Comparison of ENCODE assay signal across 9 cellular contexts in genomic region chr2:170818294-170819104, GRCh38. TPM values are rescaled to one million over a fixed set of nuclear protein-coding genes. Genes with fewer than 3 reads are reported as not detected.
DNase-seq lines count a peak whose midpoint lies in the region; ATAC-seq and TF ChIP-seq lines count a peak whose summit lies in the region.
"Had no signal": no experiment of that assay in that cellular context is flagged by ENCODE, and none has a peak within 500 bp of the region (broad histone marks: within the 10 kb centered on the region; RNA-seq: fewer than 3 reads in every experiment).

No MANE protein-coding gene starts in this region.

- POLR2A ChIA-PET in SK-N-SH (lab: Yijun Ruan, JAX): no interaction called here

- H3K36me3 Mint-ChIP-seq in T-helper 2 cell treated with Interferon-gamma antibody and Interleukin-4, amounts not matched to agents 5 μg/mL and 100 μg/mL, for 36 hours (ENCODE audit: low read depth): peaks cover 10% of the 10 kb centered on the region

- no peaks in the 10 kb centered on the region for H3K9me3 Mint-ChIP-seq in T-helper 2 cell treated with Interferon-gamma antibody and Interleukin-4, amounts not matched to agents 5 μg/mL and 100 μg/mL, for 36 hours

- CTCF ChIA-PET in SK-N-SH (lab: Yijun Ruan, JAX): interaction anchor here (0.9 to 10.8 kb wide), 6 partner anchors 14 to 583 kb away, joined by 4 to 148 read pairs (median 6); partner anchors contain the start of gene ERICH2

- no peak for ATAC-seq in SK-N-SH treated with all-trans-retinoic acid at 6 μM for 48 hours

- H3K4me1 ChIP-seq in SK-N-SH (ENCODE audit: control insufficient read depth in 1 of 2, insufficient read depth in 2 of 2, low read depth in 1 of 2, low read length in 1 of 2) (peaks cover 5 to 42% of the 10 kb centered on the region in 2 experiments; a peak in 2 of 4 replicates), fibroblast of lung (ENCODE audit: control insufficient read depth, extremely low read depth, insufficient read depth, low read length) (peaks cover 3% of the 10 kb centered on the region), smooth muscle cell (ENCODE audit: low read depth) (peaks cover 62% of the 10 kb centered on the region)

- H3K4me1 Mint-ChIP-seq in T-helper 2 cell treated with Interferon-gamma antibody and Interleukin-4, amounts not matched to agents 5 μg/mL and 100 μg/mL, for 36 hours (ENCODE audit: low read depth): peaks cover 51% of the 10 kb centered on the region

- H3K4me3 Mint-ChIP-seq in T-helper 2 cell treated with Interferon-gamma antibody and Interleukin-4, amounts not matched to agents 5 μg/mL and 100 μg/mL, for 36 hours: peak overlapping the region; percentile 87

- H3F3A ChIP-seq in SK-N-SH (replicated peaks; ENCODE audit: insufficient read depth): no peaks in the 10 kb centered on the region
- H3F3A ChIP-seq in smooth muscle cell (ENCODE audit: low read depth): no peaks in the 10 kb centered on the region

- H3K36me3 ChIP-seq in SK-N-SH (replicated peaks in 1 of 2; ENCODE audit: control insufficient read depth in 1 of 2, insufficient read depth in 2 of 2, low read length in 1 of 2) (no peaks in the 10 kb centered on the region), fibroblast of lung (ENCODE audit: control insufficient read depth, insufficient read depth, low read length) (no peaks in the 10 kb centered on the region), smooth muscle cell (ENCODE audit: low read depth) (no peaks in the 10 kb centered on the region)

- H3K9ac ChIP-seq in SK-N-SH (no peak overlapping the region), fibroblast of lung (ENCODE audit: insufficient read depth, low read length) (no peak overlapping the region), smooth muscle cell (ENCODE audit: low read depth) (no peak overlapping the region)

- TF ChIP-seq CTCF in SK-N-SH (IDR thresholded peaks at IDR 0.05) (no peak), fibroblast of lung (conservative IDR thresholded peaks at IDR 0.05 in 1 of 2, IDR thresholded peaks at IDR 0.05 in 1 of 2; ENCODE audit: low read depth in 1 of 2, low read length in 2 of 2) (no peak), smooth muscle cell (IDR thresholded peaks at IDR 0.05; ENCODE audit: borderline replicate concordance, insufficient read depth, poor library complexity, severe bottlenecking) (no peak)

- no peaks in the 10 kb centered on the region for H3K9me2 ChIP-seq in SK-N-SH

- WGBS in SK-N-SH (ENCODE audit: low lambda C conversion rate): 17% methylated on average over 36 of the region's 60 CpGs
- 3% methylated on average over 59 of the region's 60 CpGs for WGBS in smooth muscle cell (ENCODE audit: low lambda C conversion rate)

- H3K4me3 ChIP-seq in SK-N-SH (ENCODE audit: low read depth in 2 of 2, low read length in 1 of 2) (no peak overlapping the region), fibroblast of lung (replicated peaks in 1 of 4; ENCODE audit: control extremely low read depth in 1 of 4, insufficient read depth in 1 of 4, low read depth in 3 of 4, low read length in 4 of 4) (no peak overlapping the region), smooth muscle cell (peak overlapping the region; percentile 43)

- H3K27ac ChIP-seq in SK-N-SH (ENCODE audit: low read depth in 2 of 2, low read length in 1 of 2) (no peak overlapping the region), fibroblast of lung (ENCODE audit: insufficient read depth, low read length) (no peak overlapping the region), smooth muscle cell (ENCODE audit: low read depth) (no peak overlapping the region)

- DNase-seq in SK-N-SH (no peak), fibroblast of lung (ENCODE audit: low read depth in 2 of 2) (no peak), smooth muscle cell (lab: John Stamatoyannopoulos, UW; ENCODE audit: unreplicated experiment) (no peak), NCI-H1694 (lab: John Stamatoyannopoulos, UW) (no peak), hepatic stellate cell (ENCODE audit: low spot score) (no peak), hippocampal formation (lab: John Stamatoyannopoulos, UW) (no peak)
- DNase-seq in T-helper 2 cell treated with Interferon-gamma antibody and Interleukin-4, amounts not matched to agents 5 μg/mL and 100 μg/mL, for 36 hours (ENCODE audit: low spot score): peak; percentile 35

- peaks cover 70% of the 10 kb centered on the region for H3K27me3 Mint-ChIP-seq in T-helper 2 cell treated with Interferon-gamma antibody and Interleukin-4, amounts not matched to agents 5 μg/mL and 100 μg/mL, for 36 hours (ENCODE audit: low read depth)

- H3K4me2 ChIP-seq in SK-N-SH (peak overlapping the region; percentile 74; the same call in 1 of the 2 replicates), fibroblast of lung (ENCODE audit: extremely low read depth, insufficient read depth, low read length) (peak overlapping the region; percentile 32), smooth muscle cell (peak overlapping the region; percentile 95)

- H3K9me3 ChIP-seq in SK-N-SH: no peaks in the 10 kb centered on the region
- no peaks in the 10 kb centered on the region for H3K9me3 ChIP-seq in fibroblast of lung (ENCODE audit: control insufficient read depth, insufficient read depth, low read depth, low read length)
- H3K9me3 ChIP-seq in smooth muscle cell (replicated peaks; ENCODE audit: low read depth): no peaks in the 10 kb centered on the region

- no peaks in the 10 kb centered on the region for H3K79me2 ChIP-seq in SK-N-SH (ENCODE audit: insufficient read depth)
- no peaks in the 10 kb centered on the region for H3K79me2 ChIP-seq in fibroblast of lung (ENCODE audit: control insufficient read depth, insufficient read depth, low read length)
- H3K79me2 ChIP-seq in smooth muscle cell (ENCODE audit: low read depth): no peaks in the 10 kb centered on the region

- H3K27me3 ChIP-seq in SK-N-SH (ENCODE audit: insufficient read depth): peaks cover 96% of the 10 kb centered on the region
- H3K27me3 ChIP-seq in fibroblast of lung (ENCODE audit: control insufficient read depth, insufficient read depth, low read length): peaks cover 76% of the 10 kb centered on the region
- H3K27me3 ChIP-seq in smooth muscle cell (ENCODE audit: low read depth): peaks cover 100% of the 10 kb centered on the region

- no peak for TF ChIP-seq RAD21 in SK-N-SH (IDR thresholded peaks at IDR 0.05; ENCODE audit: low read length)

- no peaks in the 10 kb centered on the region for H4K20me1 ChIP-seq in SK-N-SH (ENCODE audit: insufficient read depth)
- H4K20me1 ChIP-seq in fibroblast of lung (ENCODE audit: control insufficient read depth, extremely low read depth, insufficient read depth, low read length): no peaks in the 10 kb centered on the region
- no peaks in the 10 kb centered on the region for H4K20me1 ChIP-seq in smooth muscle cell (ENCODE audit: low read depth)

- no peak for TF ChIP-seq EP300 in SK-N-SH (IDR thresholded peaks at IDR 0.05; ENCODE audit: borderline replicate concordance in 1 of 2, low read depth in 1 of 2, low read length in 1 of 2)

- H2AFZ ChIP-seq in SK-N-SH (ENCODE audit: low read depth) (no peak overlapping the region), fibroblast of lung (ENCODE audit: low read length) (no peak overlapping the region), smooth muscle cell (ENCODE audit: low read depth) (no peak overlapping the region)

- peak overlapping the region; percentile 8 for H3K27ac Mint-ChIP-seq in T-helper 2 cell treated with Interferon-gamma antibody and Interleukin-4, amounts not matched to agents 5 μg/mL and 100 μg/mL, for 36 hours

TF ChIP-seq in SK-N-SH, 30 proteins besides CTCF, POLR2A, EP300 and RAD21:
- peak; percentile 74 for TF ChIP-seq EZH2phosphoT487 (IDR thresholded peaks at IDR 0.05; ENCODE audit: borderline replicate concordance, low read depth)
- no peak for TF ChIP-seq JUND (IDR thresholded peaks at IDR 0.05)

TF ChIP-seq in SK-N-SH treated with all-trans-retinoic acid at 6 μM for 48 hours, 23 proteins besides CTCF, POLR2A, EP300 and RAD21 (continues in another document):
- TF ChIP-seq TOX (CRISPR knock-in tag; IDR thresholded peaks at IDR 0.05; ENCODE audit: borderline replicate concordance) (no peak), ZNF8 (CRISPR knock-in tag; IDR thresholded peaks at IDR 0.05) (no peak), ZNF70 (CRISPR knock-in tag; IDR thresholded peaks at IDR 0.05) (no peak), SNAI2 (CRISPR knock-in tag; IDR thresholded peaks at IDR 0.05) (no peak), GLIS3 (CRISPR knock-in tag; IDR thresholded peaks at IDR 0.05) (no peak), RARB (CRISPR knock-in tag; IDR thresholded peaks at IDR 0.05) (no peak)
- TF ChIP-seq, protein P1, sequence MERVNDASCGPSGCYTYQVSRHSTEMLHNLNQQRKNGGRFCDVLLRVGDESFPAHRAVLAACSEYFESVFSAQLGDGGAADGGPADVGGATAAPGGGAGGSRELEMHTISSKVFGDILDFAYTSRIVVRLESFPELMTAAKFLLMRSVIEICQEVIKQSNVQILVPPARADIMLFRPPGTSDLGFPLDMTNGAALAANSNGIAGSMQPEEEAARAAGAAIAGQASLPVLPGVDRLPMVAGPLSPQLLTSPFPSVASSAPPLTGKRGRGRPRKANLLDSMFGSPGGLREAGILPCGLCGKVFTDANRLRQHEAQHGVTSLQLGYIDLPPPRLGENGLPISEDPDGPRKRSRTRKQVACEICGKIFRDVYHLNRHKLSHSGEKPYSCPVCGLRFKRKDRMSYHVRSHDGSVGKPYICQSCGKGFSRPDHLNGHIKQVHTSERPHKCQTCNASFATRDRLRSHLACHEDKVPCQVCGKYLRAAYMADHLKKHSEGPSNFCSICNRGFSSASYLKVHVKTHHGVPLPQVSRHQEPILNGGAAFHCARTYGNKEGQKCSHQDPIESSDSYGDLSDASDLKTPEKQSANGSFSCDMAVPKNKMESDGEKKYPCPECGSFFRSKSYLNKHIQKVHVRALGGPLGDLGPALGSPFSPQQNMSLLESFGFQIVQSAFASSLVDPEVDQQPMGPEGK (CRISPR knock-in tag; IDR thresholded peaks at IDR 0.05; ENCODE audit: borderline replicate concordance): no peak

RNA-seq across cellular contexts. Expression of gene GAD1, which starts 1.8 kb away (rescaled TPM):
- 0.20 and 0.63 TPM in 2 replicates for polyA plus RNA-seq in SK-N-SH (2012; rRNA removed)
- polyA plus RNA-seq in SK-N-SH (2012; cell fraction: cytosol; rRNA removed): 0.31 and 0.39 TPM in 2 replicates
- 0.85 and 1.2 TPM in 2 replicates for polyA plus RNA-seq in SK-N-SH (2012; cell fraction: nucleus; rRNA removed)
- 0.26 and 0.33 TPM in 2 replicates for total RNA-seq in fibroblast of lung
- polyA plus RNA-seq in fibroblast of lung: 0.08 and 0.12 TPM in 2 replicates
- 0.30 TPM in 1 of 2 replicates, not detected in the other for polyA plus RNA-seq in fibroblast of lung (2012)
- not detected in 2 replicates for polyA minus RNA-seq in fibroblast of lung (ENCODE audit: low replicate concordance)
- total RNA-seq in smooth muscle cell: 0.27 and 1.0 TPM in 2 replicates
- 0.11 TPM in 1 of 2 replicates, not detected in the other for polyA plus RNA-seq in smooth muscle cell
- polyA plus RNA-seq: AG04450 had no signal

RNA-seq across cellular contexts. Expression of gene ERICH2, which starts 48.3 kb away (rescaled TPM):
- not detected in 2 replicates for polyA plus RNA-seq in SK-N-SH (2012; rRNA removed)
- not detected in 2 replicates for polyA plus RNA-seq in SK-N-SH (2012; cell fraction: cytosol; rRNA removed)
- polyA plus RNA-seq in SK-N-SH (2012; cell fraction: nucleus; rRNA removed): not detected in 2 replicates
- 3.1 and 4.1 TPM in 2 replicates for total RNA-seq in fibroblast of lung
- polyA plus RNA-seq in fibroblast of lung: 0.12 TPM in 1 of 2 replicates, not detected in the other
- polyA plus RNA-seq in fibroblast of lung (2012): 0.22 and 0.34 TPM in 2 replicates
- polyA minus RNA-seq in fibroblast of lung (ENCODE audit: low replicate concordance): not detected in 2 replicates
- total RNA-seq in smooth muscle cell: not detected in 2 replicates
- 0.97 and 1.3 TPM in 2 replicates for polyA plus RNA-seq in smooth muscle cell
- polyA plus RNA-seq: AG04450 had no signal

Comparison
In these comparisons a context has a peak if more than half of its experiments do, and no peak if none do; other contexts are left out.
1. H3K4me2 ChIP-seq: peak in every context shown above with its lines; median percentile 95 in smooth muscle cell; 74 in SK-N-SH; 32 in fibroblast of lung.